In the genomic region with DNA sequence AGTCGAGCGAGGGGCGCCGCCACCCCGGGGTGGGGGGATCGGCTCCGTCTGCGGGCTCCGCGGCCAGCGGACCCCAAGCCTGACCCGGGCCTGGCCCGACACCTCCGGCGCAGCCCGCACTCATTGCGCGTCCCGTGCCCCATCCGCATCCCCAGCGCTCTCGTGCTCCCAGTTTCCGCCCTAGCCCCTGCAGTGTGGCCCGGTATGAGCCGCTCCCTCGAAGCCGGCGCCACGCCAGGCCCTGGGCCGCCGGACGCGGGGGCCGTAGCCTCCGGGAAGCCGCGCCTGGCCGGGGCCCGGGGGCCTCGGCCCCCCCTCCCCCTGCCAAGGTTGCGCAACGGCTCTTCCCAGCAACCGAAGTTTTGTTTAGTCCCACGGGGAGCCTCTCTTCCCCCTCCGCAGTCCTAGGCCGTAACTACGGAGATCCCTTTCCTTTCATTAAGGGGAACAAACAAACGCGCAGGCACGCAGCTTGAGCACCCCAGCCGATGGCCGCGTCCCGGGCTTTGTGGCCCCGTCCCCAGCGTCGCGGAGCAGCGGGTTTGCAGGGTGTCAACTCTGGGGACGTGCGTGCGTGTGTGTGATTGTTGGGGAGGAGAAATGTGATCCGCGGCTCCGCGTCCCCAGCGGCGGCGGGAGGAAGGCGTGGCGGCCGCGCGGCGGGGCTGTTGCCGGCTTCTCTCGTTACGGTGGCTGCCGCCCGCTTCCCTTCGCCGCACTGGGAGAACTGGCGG, we compare ENCODE assay signal across 8 cellular contexts. TPM values are rescaled to one million over a fixed set of nuclear protein-coding genes. Genes with fewer than 3 reads are reported as not detected.
A peak's percentile ranks its signal among the peaks of the same experiment; 100 is the strongest.
DNase-seq lines count a peak whose midpoint lies in the region; ATAC-seq and TF ChIP-seq lines count a peak whose summit lies in the region.

No MANE protein-coding gene starts in this region.

- peak overlapping the region; percentile 97 to 99 (median 98) for H3K4me3 Mint-ChIP-seq in CD8-positive, alpha-beta memory T cell
- peak overlapping the region; percentile 100 for H3K4me3 Mint-ChIP-seq in endothelial cell (ENCODE audit: unreplicated experiment)

- no peaks in the 10 kb centered on the region for H3K27me3 ChIP-seq in CD8-positive, alpha-beta memory T cell (ENCODE audit: insufficient read depth, low read length, poor library complexity, severe bottlenecking)

- ATAC-seq in GM19467 (IDR thresholded peaks at IDR 0.05; ENCODE audit: unreplicated experiment): peak; percentile 30

- H3K4me1 ChIP-seq in CD8-positive, alpha-beta memory T cell (ENCODE audit: insufficient read depth, low read length): peaks cover 26% of the 10 kb centered on the region

- no peaks in the 10 kb centered on the region for H3K27me3 Mint-ChIP-seq in CD8-positive, alpha-beta memory T cell
- H3K27me3 Mint-ChIP-seq in endothelial cell (ENCODE audit: unreplicated experiment): peaks cover 21% of the 10 kb centered on the region

- CTCF ChIA-PET in CD8-positive, alpha-beta memory T cell (lab: Charles Lee): interaction anchor here (0.7 kb wide), 1 partner anchor 1740 kb away, joined by 3 read pairs; no protein-coding TSS in a partner anchor

- peak overlapping the region; percentile 75 for H3K4me3 ChIP-seq in CD8-positive, alpha-beta memory T cell (ENCODE audit: low read length)

- H3K36me3 Mint-ChIP-seq in CD8-positive, alpha-beta memory T cell: peaks cover 0 to 11% (median 0%) of the 10 kb centered on the region in 3 donors
- peaks cover 8% of the 10 kb centered on the region for H3K36me3 Mint-ChIP-seq in endothelial cell (ENCODE audit: low read depth, unreplicated experiment)

- H3K27ac Mint-ChIP-seq in CD8-positive, alpha-beta memory T cell: peak overlapping the region; percentile 93 to 99 (median 98)
- peak overlapping the region; percentile 99 for H3K27ac Mint-ChIP-seq in endothelial cell (ENCODE audit: unreplicated experiment)

- TF ChIP-seq CTCF in endothelial cell (IDR thresholded peaks at IDR 0.05; ENCODE audit: unreplicated experiment): no peak

- H3K27ac ChIP-seq in CD8-positive, alpha-beta memory T cell (ENCODE audit: low read depth, low read length): peak overlapping the region; percentile 96

- H3K36me3 ChIP-seq in CD8-positive, alpha-beta memory T cell (ENCODE audit: insufficient read depth, low read length): no peaks in the 10 kb centered on the region

- H3K9me3 ChIP-seq in CD8-positive, alpha-beta memory T cell (ENCODE audit: low read length): no peaks in the 10 kb centered on the region

- no peaks in the 10 kb centered on the region for H3K9me3 Mint-ChIP-seq in CD8-positive, alpha-beta memory T cell
- peaks cover 3% of the 10 kb centered on the region for H3K9me3 Mint-ChIP-seq in endothelial cell (ENCODE audit: unreplicated experiment)

- POLR2A ChIA-PET in CD8-positive, alpha-beta memory T cell (lab: Charles Lee): interaction anchor here (0.6 to 0.7 kb wide), 2 partner anchors 10 to 22 kb away, joined by 6 to 10 read pairs; no protein-coding TSS in a partner anchor

- H3K4me1 Mint-ChIP-seq in CD8-positive, alpha-beta memory T cell: peaks cover 44 to 58% (median 53%) of the 10 kb centered on the region in 3 donors
- peaks cover 24% of the 10 kb centered on the region for H3K4me1 Mint-ChIP-seq in endothelial cell (ENCODE audit: unreplicated experiment)

- DNase-seq in CD8-positive, alpha-beta memory T cell: peak; percentile 55 to 83 (median 76)
- peak; percentile 71 for DNase-seq in HS-27A (ENCODE audit: low read depth)
- peak; percentile 86 for DNase-seq in NOMO-1 treated with dmso at 0.1 percent for 144 hours (lab: John Stamatoyannopoulos, UW; ENCODE audit: unreplicated experiment)
- peak; percentile 23 for DNase-seq in activated CD8-positive, alpha-beta memory T cell treated with anti-CD3 and anti-CD28 coated beads, Interleukin-2, amount 50 U/mL, for 24 hours (ENCODE audit: extremely low read depth)
- DNase-seq in endothelial cell (ENCODE audit: low spot score): peak; percentile 79
- peak; percentile 86 for DNase-seq in midbrain (lab: John Stamatoyannopoulos, UW)
- peak; percentile 53 to 65 for DNase-seq in stimulated activated CD8-positive, alpha-beta memory T cell treated with anti-CD3 and anti-CD28 coated beads, Interleukin-15, amount 100 ng/mL, for 48 hours (ENCODE audit: low read depth in 2 of 2)

RNA-seq across cellular contexts. Expression of a gene that starts 0.9 kb away (rescaled TPM):
- total RNA-seq in CD8-positive, alpha-beta memory T cell: 10 to 100 TPM; 49.2 to 50.9 TPM
- polyA plus RNA-seq in CD8-positive, alpha-beta memory T cell: 31.6 TPM
- 70.2 TPM for total RNA-seq in endothelial cell (ENCODE audit: unreplicated experiment)

Comparison
In these comparisons a context has a peak if more than half of its experiments do, and no peak if none do; other contexts are left out.
1. Peak in every context shown above with its lines: DNase-seq, ATAC-seq, H3K4me3 ChIP-seq and H3K27ac ChIP-seq.
2. DNase-seq: peak in every context shown above with its lines; median percentile 86 in NOMO-1 treated with dmso at 0.1 percent for 144 hours; 86 in midbrain; 79 in endothelial cell; 76 in CD8-positive, alpha-beta memory T cell; 71 in HS-27A; 59 in stimulated activated CD8-positive, alpha-beta memory T cell treated with anti-CD3 and anti-CD28 coated beads, Interleukin-15, amount 100 ng/mL, for 48 hours; 23 in activated CD8-positive, alpha-beta memory T cell treated with anti-CD3 and anti-CD28 coated beads, Interleukin-2, amount 50 U/mL, for 24 hours.